23 cellular contexts compared by ENCODE assay signal in the genomic region with DNA sequence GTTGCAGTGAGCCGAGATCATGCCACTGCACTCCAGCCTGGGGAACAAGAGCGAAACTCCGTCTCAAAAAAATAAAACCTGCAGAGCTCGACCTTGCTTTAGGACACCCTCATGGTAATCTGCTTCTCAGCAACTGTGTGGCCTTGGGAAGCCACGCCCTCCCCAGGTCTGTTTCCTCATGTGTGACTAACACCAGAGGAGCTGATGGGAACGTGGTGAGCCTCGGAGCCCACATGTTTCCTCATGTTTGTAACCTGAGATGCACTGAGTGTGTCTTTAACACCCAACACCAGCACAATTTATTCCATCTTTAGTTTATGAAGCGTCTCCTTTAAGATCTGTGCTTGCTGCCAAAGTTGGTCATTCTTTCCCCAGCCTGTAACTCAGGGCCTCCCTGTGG.
DNase-seq lines count a peak whose midpoint lies in the region; ATAC-seq, FAIRE-seq and TF ChIP-seq lines count a peak whose summit lies in the region.
"Had no signal": no experiment of that assay in that cellular context is flagged by ENCODE, and none has a peak within 500 bp of the region (broad histone marks: within the 10 kb centered on the region; RNA-seq: fewer than 3 reads in every experiment).

No MANE protein-coding gene starts in this region.

- FAIRE-seq in H1 (lab: Jason Lieb, UNC) = no peak
- FAIRE-seq: colon, H54 had no signal

- H3K79me1 ChIP-seq in H1 (ENCODE audit: low read depth, low read length) (no peaks in the 10 kb centered on the region), trophoblast cell (ENCODE audit: low read length) (no peaks in the 10 kb centered on the region)

- H4K91ac ChIP-seq in H1 (replicated peaks; ENCODE audit: insufficient read length, low read length) (no peak overlapping the region), trophoblast cell (ENCODE audit: low read depth, low read length) (no peak overlapping the region)

- DNase-seq in NK-92 treated with Interleukin-12 subunit alpha and Interleukin-12 subunit beta, amount 100 ng/mL, for 24 hours (lab: John Stamatoyannopoulos, UW) = peak; percentile 46
- DNase-seq in NK-92 (lab: John Stamatoyannopoulos, UW; ENCODE audit: unreplicated experiment) (no peak), NCI-H2171 treated with DMSO at 0.1 percent for 48 hours (lab: John Stamatoyannopoulos, UW) (peak; percentile 50), H1 (ENCODE audit: low read depth in 1 of 2, low spot score in 2 of 2) (no peak), trophoblast cell (no peak)
- DNase-seq: activated CD4-positive, alpha-beta T cell treated with anti-CD3 and anti-CD28 coated beads for 4 hours; activated CD8-positive, alpha-beta memory T cell treated with anti-CD3 and anti-CD28 coated beads, Interleukin-2, amount 10 ng/mL, durations not matched to agents 7 days and 5 days; activated naive CD8-positive, alpha-beta T cell treated with anti-CD3 and anti-CD28 coated beads for 36 hours; C1 segment of cervical spinal cord; GDM1; left ventricle myocardium superior; NCI-H1694 treated with DMSO at 0.1 percent for 48 hours; NCI-H446; stimulated activated CD4-positive, alpha-beta T cell treated with anti-CD3 and anti-CD28 coated beads, Interleukin-2, amount 100 ng/mL, for 24 hours; stimulated activated naive CD4-positive, alpha-beta T cell had no signal

- CTCF ChIA-PET in H1 (lab: Charles Lee; ENCODE audit: partially characterized antibody) = no interaction called here

- H3K14ac ChIP-seq in H1 (ENCODE audit: insufficient read length) (no peak overlapping the region), trophoblast cell (ENCODE audit: low read length) (no peak overlapping the region)

- peak overlapping the region; percentile 81 for H4K12ac ChIP-seq in trophoblast cell (ENCODE audit: low read depth, low read length)

- TF ChIP-seq POLR2A in H1 (IDR thresholded peaks at IDR 0.05; ENCODE audit: control extremely low read depth in 1 of 2, low read depth in 2 of 2, low read length in 2 of 2) = no peak

- TF ChIP-seq RAD21 in H1 (IDR thresholded peaks at IDR 0.05 in 1 of 2, conservative IDR thresholded peaks at IDR 0.05 in 1 of 2; ENCODE audit: low read depth in 2 of 2, low read length in 2 of 2) = no peak

- TF ChIP-seq CTCF in H1 (IDR thresholded peaks at IDR 0.05; ENCODE audit: control extremely low read depth in 1 of 3, insufficient read depth in 1 of 3, low read depth in 1 of 3, low read length in 3 of 3) = no peak

- H3K23me2 ChIP-seq in H1 (ENCODE audit: low read depth, low read length) = no peaks in the 10 kb centered on the region

- no peak overlapping the region for H2BK20ac ChIP-seq in H1 (ENCODE audit: low read length)

- H2AFZ ChIP-seq in H1 (ENCODE audit: low read length) (peak overlapping the region; percentile 50), trophoblast cell (ENCODE audit: insufficient read depth, low read length, poor library complexity) (no peak overlapping the region)

- no peak for TF ChIP-seq EP300 in H1 (IDR thresholded peaks at IDR 0.05; ENCODE audit: borderline replicate concordance in 1 of 2, low read depth in 2 of 2, low read length in 2 of 2)

- no peak overlapping the region for H2BK12ac ChIP-seq in H1 (ENCODE audit: low read depth, low read length)
- no peak overlapping the region for H2BK12ac ChIP-seq in trophoblast cell (ENCODE audit: low read length)

- H3K18ac ChIP-seq in H1 (ENCODE audit: extremely low read depth, low read length) (no peak overlapping the region), trophoblast cell (ENCODE audit: low read length) (no peak overlapping the region)

- H2AK5ac ChIP-seq in H1 (ENCODE audit: low read depth, low read length) (no peak overlapping the region), trophoblast cell (ENCODE audit: low read length) (no peak overlapping the region)

- H3K9me3 ChIP-seq in H1 (ENCODE audit: insufficient read depth in 2 of 2, low read depth in 1 of 2, low read length in 1 of 2) (no peaks in the 10 kb centered on the region; a peak in 1 of 4 replicates), trophoblast cell (ENCODE audit: insufficient read depth, low read depth, low read length) (no peaks in the 10 kb centered on the region)
- H3K9me3 ChIP-seq: body of pancreas had no signal

- H3K9ac ChIP-seq in H1 (replicated peaks in 1 of 4; ENCODE audit: extremely low read depth in 1 of 4, low read depth in 3 of 4, low read length in 3 of 4) = no peak overlapping the region
- no peak overlapping the region for H3K9ac ChIP-seq in trophoblast cell (ENCODE audit: low read length)

- H3K79me2 ChIP-seq in H1 (ENCODE audit: control insufficient read depth in 1 of 2, insufficient read depth in 2 of 2, low read length in 2 of 2) (no peaks in the 10 kb centered on the region), trophoblast cell (ENCODE audit: control insufficient read depth, insufficient read depth, low read length, poor library complexity) (no peaks in the 10 kb centered on the region)

- H3K27me3 ChIP-seq in H1 (replicated peaks in 1 of 4; ENCODE audit: control insufficient read depth in 3 of 4, extremely low read depth in 1 of 4, insufficient read depth in 3 of 4, low read length in 3 of 4) (no peaks in the 10 kb centered on the region), trophoblast cell (ENCODE audit: insufficient read depth, low read length) (no peaks in the 10 kb centered on the region)
- H3K27me3 ChIP-seq: body of pancreas had no signal

- no peak overlapping the region for H2BK15ac ChIP-seq in H1 (ENCODE audit: low read length)

- H3K4me3 ChIP-seq in H1 (ENCODE audit: extremely low read depth in 1 of 4, insufficient read depth in 2 of 4, low read depth in 3 of 4, low read length in 4 of 4) (no peak overlapping the region), trophoblast cell (ENCODE audit: low read depth, low read length) (no peak overlapping the region)
- H3K4me3 ChIP-seq: body of pancreas, skin epidermis had no signal

- no peak overlapping the region for H4K8ac ChIP-seq in H1 (ENCODE audit: extremely low read depth, insufficient read depth, low read length)
- no peak overlapping the region for H4K8ac ChIP-seq in trophoblast cell (ENCODE audit: low read depth, low read length)

- H3K56ac ChIP-seq in H1 (replicated peaks; ENCODE audit: insufficient read length, low read depth, low read length) = no peak overlapping the region

- H4K5ac ChIP-seq in H1 (ENCODE audit: insufficient read length, low read depth, low read length) = no peak overlapping the region

- H3K36me3 ChIP-seq in H1 (ENCODE audit: control insufficient read depth in 2 of 4, insufficient read depth in 4 of 4, low read length in 3 of 4) (no peaks in the 10 kb centered on the region), trophoblast cell (ENCODE audit: control insufficient read depth in 1 of 2, insufficient read depth in 2 of 2, low read length in 2 of 2) (no peaks in the 10 kb centered on the region)

- H3K23ac ChIP-seq in H1 (ENCODE audit: insufficient read length) = no peak overlapping the region
- no peak overlapping the region for H3K23ac ChIP-seq in trophoblast cell (ENCODE audit: low read length)

- POLR2A ChIA-PET in H1 (lab: Charles Lee; ENCODE audit: partially characterized antibody) = no interaction called here

- H2BK5ac ChIP-seq in H1 (ENCODE audit: low read depth, low read length) (peak overlapping the region; percentile 35; the same call in 1 of the 2 replicates), trophoblast cell (ENCODE audit: low read depth, low read length, poor library complexity) (no peak overlapping the region)

- WGBS in H1 (ENCODE audit: extremely low coverage in 1 of 2, insufficient coverage in 1 of 2, insufficient read length in 1 of 2, insufficient replicate concordance in 2 of 2, low coverage in 1 of 2, low lambda C conversion rate in 2 of 2, missing lambda C conversion rate in 1 of 2), 2 experiments = 90% methylated on average over 8 of the region's 8 CpGs; no CpG with 5 or more reads in 1 of the 2 experiments
- WGBS in trophoblast cell (ENCODE audit: extremely low coverage, insufficient coverage, insufficient read length) = no CpG with 5 or more reads among the region's 8 CpGs

- H4K20me1 ChIP-seq in H1 (replicated peaks in 1 of 2; ENCODE audit: control insufficient read depth in 1 of 2, insufficient read depth in 2 of 2, low read length in 2 of 2) = no peaks in the 10 kb centered on the region

- no peak overlapping the region for H2BK120ac ChIP-seq in H1 (replicated peaks; ENCODE audit: low read depth, low read length)
- H2BK120ac ChIP-seq in trophoblast cell (ENCODE audit: insufficient read depth, low read length, poor library complexity) = no peak overlapping the region

- H3K4me2 ChIP-seq in H1 (ENCODE audit: insufficient read depth in 1 of 2, low read depth in 2 of 2, low read length in 2 of 2) (no peak overlapping the region), trophoblast cell (ENCODE audit: low read length) (no peak overlapping the region)

- H3K27ac ChIP-seq in H1 (ENCODE audit: low read depth, low read length) (no peak overlapping the region), trophoblast cell (ENCODE audit: low read depth, low read length) (no peak overlapping the region)
- H3K27ac ChIP-seq: body of pancreas, skin epidermis had no signal

- H3K4ac ChIP-seq in H1 (replicated peaks; ENCODE audit: insufficient read length, low read depth, low read length) (no peak overlapping the region), trophoblast cell (ENCODE audit: low read depth, low read length) (no peak overlapping the region)

- H3K4me1 ChIP-seq in H1 (replicated peaks in 1 of 4; ENCODE audit: control insufficient read depth in 3 of 4, insufficient read depth in 4 of 4, low read length in 3 of 4) = no peaks in the 10 kb centered on the region
- no peaks in the 10 kb centered on the region for H3K4me1 ChIP-seq in trophoblast cell (ENCODE audit: control insufficient read depth in 1 of 2, insufficient read depth in 2 of 2, low read length in 2 of 2)
- H3K4me1 ChIP-seq: body of pancreas had no signal

- no peak for ATAC-seq in HG02840 (IDR thresholded peaks at IDR 0.05; ENCODE audit: low FRiP score, unreplicated experiment)
- no peak for ATAC-seq in GM19351 (IDR thresholded peaks at IDR 0.05; ENCODE audit: unreplicated experiment)
- no peak for ATAC-seq in GM19452 (IDR thresholded peaks at IDR 0.05; ENCODE audit: unreplicated experiment)
- ATAC-seq: activated CD8-positive, alpha-beta memory T cell treated with anti-CD3 and anti-CD28 coated beads, Interleukin-2, amount 10 ng/mL, durations not matched to agents 7 days and 5 days; activated T-helper 17 cell treated with anti-CD3 and anti-CD28 coated beads, Interleukin-2, amount 50 U/mL, for 72 hours; body of pancreas; left ventricle myocardium superior had no signal

TF ChIP-seq in H1, 55 proteins besides CTCF, POLR2A, EP300 and RAD21 (continues in another document):
- TF ChIP-seq TCF12 (IDR thresholded peaks at IDR 0.05; ENCODE audit: low read depth, low read length) (no peak), SP1 (IDR thresholded peaks at IDR 0.05; ENCODE audit: low read depth, low read length) (no peak), YY1 (IDR thresholded peaks at IDR 0.05; ENCODE audit: low read depth, low read length) (no peak), BRCA1 (IDR thresholded peaks at IDR 0.05; ENCODE audit: low read depth, low read length) (no peak), SUZ12 (IDR thresholded peaks at IDR 0.05; ENCODE audit: low read length) (no peak), NANOG (IDR thresholded peaks at IDR 0.05; ENCODE audit: insufficient read depth, low read depth, low read length, poor library complexity, severe bottlenecking) (no peak), FOSL1 (IDR thresholded peaks at IDR 0.05; ENCODE audit: insufficient read depth, low read depth, low read length) (no peak)

Comparison
In these comparisons a context has a peak if more than half of its experiments do, and no peak if none do; other contexts are left out.
1. DNase-seq: peak in NK-92 treated with Interleukin-12 subunit alpha and Interleukin-12 subunit beta, amount 100 ng/mL, for 24 hours (single experiment) and NCI-H2171 treated with DMSO at 0.1 percent for 48 hours (single experiment); none in NK-92 (single experiment), H1 (0 of 2) and trophoblast cell (0 of 2).